In genomic region chr3:50359760-50360110, GRCh38 we compare ENCODE assay signal across 8 cellular contexts. TPM values are rescaled to one million over a fixed set of nuclear protein-coding genes. Genes with fewer than 3 reads are reported as not detected.
DNase-seq lines count a peak whose midpoint lies in the region; ATAC-seq, FAIRE-seq and TF ChIP-seq lines count a peak whose summit lies in the region.

No MANE protein-coding gene starts in this region.

- no peak overlapping the region for H2BK5ac ChIP-seq in neuronal stem cell (ENCODE audit: low read length)

- H3K4ac ChIP-seq in neuronal stem cell (ENCODE audit: low read length): no peak overlapping the region

- DNase-seq in GM12892 (ENCODE audit: insufficient read length) (no peak), brain microvascular endothelial cell (no peak), neuronal stem cell (ENCODE audit: low spot score) (no peak), amniotic stem cell (lab: John Stamatoyannopoulos, UW) (no peak), HPDE6-E6E7 (ENCODE audit: extremely low spot score) (no peak), HTR-8/SVneo (ENCODE audit: insufficient read length, low spot score) (no peak)

- peak overlapping the region; percentile 5 for H3K18ac ChIP-seq in neuronal stem cell (ENCODE audit: low read length)

- no peak overlapping the region for H3K9ac ChIP-seq in neuronal stem cell (ENCODE audit: low read depth, low read length, poor library complexity)

- peak overlapping the region; percentile 92 for H2AFZ ChIP-seq in neuronal stem cell (ENCODE audit: low read length)

- H2BK12ac ChIP-seq in neuronal stem cell (ENCODE audit: low read length): no peak overlapping the region

- FAIRE-seq in GM12892 (lab: Jason Lieb, UNC) (peak; percentile 9), HTR-8/SVneo (lab: Jason Lieb, UNC) (no peak)

- H3K4me2 ChIP-seq in neuronal stem cell (ENCODE audit: insufficient read depth, low read length, poor library complexity, severe bottlenecking): peak overlapping the region; percentile 82

- no peak overlapping the region for H2BK120ac ChIP-seq in neuronal stem cell (ENCODE audit: low read depth, low read length)

- peaks cover 27 to 35% of the 10 kb centered on the region in 2 donors for H3K4me1 ChIP-seq in neuronal stem cell (ENCODE audit: control insufficient read depth in 2 of 2, insufficient read depth in 1 of 2, low read depth in 1 of 2, low read length in 2 of 2)

- H3K4me3 ChIP-seq in brain microvascular endothelial cell (ENCODE audit: low read depth, low read length) (peak overlapping the region; percentile 50), neuronal stem cell (ENCODE audit: low read length in 2 of 2) (peak overlapping the region; percentile 33 to 96)

- H3K9me3 ChIP-seq in neuronal stem cell (replicated peaks in 1 of 2; ENCODE audit: control insufficient read depth in 2 of 2, insufficient read depth in 1 of 2, low read depth in 1 of 2, low read length in 2 of 2): no peaks in the 10 kb centered on the region

- no CpG with 5 or more reads among the region's 8 CpGs for WGBS in neuronal stem cell (ENCODE audit: extremely low coverage in 2 of 2, insufficient read length in 2 of 2, insufficient replicate concordance in 1 of 2), 2 donors

- H2BK15ac ChIP-seq in neuronal stem cell (ENCODE audit: low read length): no peak overlapping the region

- no peak overlapping the region for H3K14ac ChIP-seq in neuronal stem cell (ENCODE audit: low read length)

- peak overlapping the region; percentile 21 for H2AK5ac ChIP-seq in neuronal stem cell (ENCODE audit: low read depth, low read length)

- H3K27ac ChIP-seq in brain microvascular endothelial cell (no peak overlapping the region), neuronal stem cell (replicated peaks; ENCODE audit: low read length) (no peak overlapping the region)

- in situ Hi-C loops in brain microvascular endothelial cell (cut with HindIII; ENCODE audit: low pct_ligation_motif_present, low sequenced_read_pairs): no loop called here

- ATAC-seq in HG03095 (IDR thresholded peaks at IDR 0.05; ENCODE audit: unreplicated experiment): peak; percentile 7
- no peak for ATAC-seq in HG03135 (IDR thresholded peaks at IDR 0.05; ENCODE audit: unreplicated experiment)

- H3K36me3 ChIP-seq in brain microvascular endothelial cell (replicated peaks) (peaks cover 7% of the 10 kb centered on the region), neuronal stem cell (replicated peaks in 1 of 2; ENCODE audit: control insufficient read depth in 2 of 2, insufficient read depth in 2 of 2, low read length in 2 of 2) (peaks cover 22 to 35% of the 10 kb centered on the region in 2 donors)

- no peak for TF ChIP-seq POLR2A in GM12892 (IDR thresholded peaks at IDR 0.05; ENCODE audit: low read depth, low read length)

- no peak overlapping the region for H4K8ac ChIP-seq in neuronal stem cell (ENCODE audit: low read depth, low read length)

- H4K91ac ChIP-seq in neuronal stem cell (ENCODE audit: low read depth, low read length, poor library complexity): no peak overlapping the region

- H3K79me1 ChIP-seq in neuronal stem cell (ENCODE audit: low read depth, low read length): peaks cover 17% of the 10 kb centered on the region

- TF ChIP-seq CTCF in brain microvascular endothelial cell (IDR thresholded peaks at IDR 0.05; ENCODE audit: low read depth, low read length, missing control alignments): no peak

- no peak overlapping the region for H3K23ac ChIP-seq in neuronal stem cell (ENCODE audit: low read depth, low read length, poor library complexity)

- H3K27me3 ChIP-seq in brain microvascular endothelial cell (replicated peaks): no peaks in the 10 kb centered on the region
- peaks cover 0 to 25% (median 8%) of the 10 kb centered on the region in 3 experiments for H3K27me3 ChIP-seq in neuronal stem cell (ENCODE audit: control insufficient read depth in 3 of 3, insufficient read depth in 3 of 3, low read depth in 1 of 3, low read length in 3 of 3)

RNA-seq across cellular contexts. Expression of gene TMEM115, which starts 0.4 kb away (rescaled TPM):
- 4.3 TPM for polyA plus RNA-seq in GM12892 (2012; ENCODE audit: missing spikeins)
- 21.4 TPM for polyA plus RNA-seq in neuronal stem cell (2013, experiment 1 of 2)
- 20.8 TPM for polyA plus RNA-seq in neuronal stem cell (2013, experiment 2 of 2)

RNA-seq across cellular contexts. Expression of gene CYB561D2, which starts 9.1 kb away (rescaled TPM):
- polyA plus RNA-seq in GM12892 (2012; ENCODE audit: missing spikeins): 11.5 TPM
- polyA plus RNA-seq in neuronal stem cell (2013, experiment 1 of 2): 6.9 TPM
- 7.1 TPM for polyA plus RNA-seq in neuronal stem cell (2013, experiment 2 of 2)

RNA-seq across cellular contexts. Expression of gene NPRL2, which starts 9.2 kb away (rescaled TPM):
- 30.4 TPM for polyA plus RNA-seq in GM12892 (2012; ENCODE audit: missing spikeins)
- polyA plus RNA-seq in neuronal stem cell (2013, experiment 1 of 2): 19.4 TPM
- 17.4 TPM for polyA plus RNA-seq in neuronal stem cell (2013, experiment 2 of 2)

RNA-seq across cellular contexts. Expression of gene ZMYND10, which starts 14.2 kb away (rescaled TPM):
- 0.76 TPM for polyA plus RNA-seq in GM12892 (2012; ENCODE audit: missing spikeins)
- polyA plus RNA-seq in neuronal stem cell (2013, experiment 1 of 2): 2.0 TPM
- polyA plus RNA-seq in neuronal stem cell (2013, experiment 2 of 2): 1.6 TPM

RNA-seq across cellular contexts. Expression of gene RASSF1, which starts 19.1 kb away (rescaled TPM):
- 30.1 TPM for polyA plus RNA-seq in GM12892 (2012; ENCODE audit: missing spikeins)
- polyA plus RNA-seq in neuronal stem cell (2013, experiment 1 of 2): 8.5 TPM
- 8.5 TPM for polyA plus RNA-seq in neuronal stem cell (2013, experiment 2 of 2)
